8 cellular contexts compared by ENCODE assay signal in genomic region chr3:58433400-58434169, GRCh38. TPM values are rescaled to one million over a fixed set of nuclear protein-coding genes. Genes with fewer than 3 reads are reported as not detected.
DNase-seq lines count a peak whose midpoint lies in the region; ATAC-seq and TF ChIP-seq lines count a peak whose summit lies in the region.

TSS of gene PDHB (minus strand) at chr3:58433832. CDS start at chr3:58433809, 23 bp downstream.

- peak within 1 kb of the TSS; percentile 96 for H2AFZ ChIP-seq in fibroblast of lung (ENCODE audit: low read length)

- H3K9me3 ChIP-seq in DOHH2 (ENCODE audit: control insufficient read depth, insufficient read depth, low read length), result no peaks in the 10 kb centered on the region
- H3K9me3 ChIP-seq in KOPT-K1 (ENCODE audit: insufficient read depth, low read length, poor library complexity, severe bottlenecking), result no peaks in the 10 kb centered on the region
- H3K9me3 ChIP-seq in fibroblast of lung (ENCODE audit: control insufficient read depth, insufficient read depth, low read depth, low read length), result no peaks in the 10 kb centered on the region

- peak within 1 kb of the TSS; percentile 89 for H3K9ac ChIP-seq in fibroblast of lung (ENCODE audit: insufficient read depth, low read length)

- DNase-seq in RPMI8226 (peak; percentile 93), fibroblast of lung (ENCODE audit: low read depth in 2 of 2) (peak; percentile 87)
- peak; percentile 83 to 85 for DNase-seq in activated T-helper 1 cell treated with anti-CD3 and anti-CD28 coated beads, Interleukin-2, amount 50 U/mL, for 16 hours (ENCODE audit: low read depth in 1 of 2, low spot score in 1 of 2)
- DNase-seq in naive thymus-derived CD8-positive, alpha-beta T cell, result peak; percentile 81 to 94 (median 88)
- DNase-seq in stimulated activated naive B cell treated with anti-CD40 and anti-IgM and Interleukin-4, amounts not matched to agents 10 μg/mL and 1 μg/mL and 100 μg/mL, for 72 hours, result peak; percentile 86

- H3K4me3 ChIP-seq in DOHH2 (ENCODE audit: low read length), result peak within 1 kb of the TSS; percentile 98
- H3K4me3 ChIP-seq in fibroblast of lung (replicated peaks in 1 of 4; ENCODE audit: control extremely low read depth in 1 of 4, insufficient read depth in 1 of 4, low read depth in 3 of 4, low read length in 4 of 4), result peak within 1 kb of the TSS; percentile 73 to 96 (median 88)

- H3K4me1 ChIP-seq in DOHH2 (ENCODE audit: control insufficient read depth, low read length) (peaks cover 26% of the 10 kb centered on the region), fibroblast of lung (ENCODE audit: control insufficient read depth, extremely low read depth, insufficient read depth, low read length) (peaks cover 16% of the 10 kb centered on the region)

- H3K9me3 Mint-ChIP-seq in naive thymus-derived CD8-positive, alpha-beta T cell, result no peaks in the 10 kb centered on the region
- H3K9me3 Mint-ChIP-seq in stimulated activated naive B cell treated with anti-CD40 and anti-IgM and Interleukin-4, amounts not matched to agents 10 μg/mL and 1 μg/mL and 100 μg/mL, for 72 hours, result no peaks in the 10 kb centered on the region

- peaks cover 21% of the 10 kb centered on the region for H3F3A ChIP-seq in DOHH2 (ENCODE audit: control insufficient read depth, insufficient read depth)

- POLR2A ChIA-PET in naive thymus-derived CD8-positive, alpha-beta T cell (lab: Charles Lee), result interaction anchor here (0.6 to 3.1 kb wide), 7 partner anchors 10 to 1675 kb away, joined by 3 to 16 read pairs (median 7); partner anchors contain the start of genes HTD2, KCTD6 and RPP14

- peak; percentile 96 for ATAC-seq in GM21825 (IDR thresholded peaks at IDR 0.05; ENCODE audit: unreplicated experiment)
- peak; percentile 94 to 95 for ATAC-seq in naive thymus-derived CD8-positive, alpha-beta T cell
- ATAC-seq in stimulated activated naive B cell treated with anti-CD40 and anti-IgM and Interleukin-4, amounts not matched to agents 10 μg/mL and 1 μg/mL and 100 μg/mL, for 72 hours (replicated peaks), result peak; percentile 94 to 95

- peaks cover 0 to 32% (median 8%) of the 10 kb centered on the region in 3 donors for H3K36me3 Mint-ChIP-seq in naive thymus-derived CD8-positive, alpha-beta T cell
- peaks cover 3 to 15% of the 10 kb centered on the region in 2 donors for H3K36me3 Mint-ChIP-seq in stimulated activated naive B cell treated with anti-CD40 and anti-IgM and Interleukin-4, amounts not matched to agents 10 μg/mL and 1 μg/mL and 100 μg/mL, for 72 hours

- peak within 1 kb of the TSS; percentile 90 to 98 (median 97) for H3K27ac Mint-ChIP-seq in naive thymus-derived CD8-positive, alpha-beta T cell
- H3K27ac Mint-ChIP-seq in stimulated activated naive B cell treated with anti-CD40 and anti-IgM and Interleukin-4, amounts not matched to agents 10 μg/mL and 1 μg/mL and 100 μg/mL, for 72 hours, result peak within 1 kb of the TSS; percentile 96

- no peaks in the 10 kb centered on the region for H3K9me2 ChIP-seq in DOHH2 (replicated peaks; ENCODE audit: control insufficient read depth, low read length)

- peaks cover 3% of the 10 kb centered on the region; the same call in 1 of the 2 replicates for H4K20me1 ChIP-seq in DOHH2 (ENCODE audit: control insufficient read depth, insufficient read depth, low read depth, low read length)
- H4K20me1 ChIP-seq in fibroblast of lung (ENCODE audit: control insufficient read depth, extremely low read depth, insufficient read depth, low read length), result no peaks in the 10 kb centered on the region

- H3K79me2 ChIP-seq in DOHH2 (ENCODE audit: control insufficient read depth, low read length) (peaks cover 26% of the 10 kb centered on the region), fibroblast of lung (ENCODE audit: control insufficient read depth, insufficient read depth, low read length) (peaks cover 20% of the 10 kb centered on the region)

- H3K4me3 Mint-ChIP-seq in naive thymus-derived CD8-positive, alpha-beta T cell, result peak within 1 kb of the TSS; percentile 89 to 96 (median 94)
- H3K4me3 Mint-ChIP-seq in stimulated activated naive B cell treated with anti-CD40 and anti-IgM and Interleukin-4, amounts not matched to agents 10 μg/mL and 1 μg/mL and 100 μg/mL, for 72 hours, result peak within 1 kb of the TSS; percentile 89 to 97

- H3K36me3 ChIP-seq in DOHH2 (ENCODE audit: control insufficient read depth, low read length) (peaks cover 38% of the 10 kb centered on the region), KOPT-K1 (ENCODE audit: insufficient read depth, low read length) (peaks cover 38% of the 10 kb centered on the region), fibroblast of lung (ENCODE audit: control insufficient read depth, insufficient read depth, low read length) (peaks cover 9% of the 10 kb centered on the region)

- no peaks in the 10 kb centered on the region for H3K27me3 Mint-ChIP-seq in naive thymus-derived CD8-positive, alpha-beta T cell
- H3K27me3 Mint-ChIP-seq in stimulated activated naive B cell treated with anti-CD40 and anti-IgM and Interleukin-4, amounts not matched to agents 10 μg/mL and 1 μg/mL and 100 μg/mL, for 72 hours, result no peaks in the 10 kb centered on the region

- peak within 1 kb of the TSS; percentile 58 for H3K27ac ChIP-seq in DOHH2 (ENCODE audit: low read depth, low read length)
- H3K27ac ChIP-seq in KOPT-K1 (ENCODE audit: low read depth, low read length, poor library complexity, severe bottlenecking), result peak within 1 kb of the TSS; percentile 84
- peak within 1 kb of the TSS; percentile 89 for H3K27ac ChIP-seq in fibroblast of lung (ENCODE audit: insufficient read depth, low read length)

- H3K4me1 Mint-ChIP-seq in naive thymus-derived CD8-positive, alpha-beta T cell, result peaks cover 19 to 33% (median 30%) of the 10 kb centered on the region in 4 donors
- peaks cover 11 to 31% of the 10 kb centered on the region in 2 donors for H3K4me1 Mint-ChIP-seq in stimulated activated naive B cell treated with anti-CD40 and anti-IgM and Interleukin-4, amounts not matched to agents 10 μg/mL and 1 μg/mL and 100 μg/mL, for 72 hours

- TF ChIP-seq CTCF in DOHH2 (IDR thresholded peaks at IDR 0.05; ENCODE audit: low read depth, low read length, poor library complexity, severe bottlenecking) (no peak), fibroblast of lung (conservative IDR thresholded peaks at IDR 0.05 in 1 of 2, IDR thresholded peaks at IDR 0.05 in 1 of 2; ENCODE audit: low read depth in 1 of 2, low read length in 2 of 2) (no peak)

- H3K4me2 ChIP-seq in DOHH2 (ENCODE audit: low read length), result peak within 1 kb of the TSS; percentile 93
- H3K4me2 ChIP-seq in fibroblast of lung (ENCODE audit: extremely low read depth, insufficient read depth, low read length), result peak within 1 kb of the TSS; percentile 91

- H3K27me3 ChIP-seq in DOHH2 (ENCODE audit: control insufficient read depth, low read length) (no peaks in the 10 kb centered on the region), fibroblast of lung (ENCODE audit: control insufficient read depth, insufficient read depth, low read length) (no peaks in the 10 kb centered on the region)

RNA-seq across cellular contexts. Expression of gene PDHB, which starts in this region (rescaled TPM):
- 69.3 and 69.9 TPM in 2 replicates for total RNA-seq in fibroblast of lung
- 135 and 201 TPM in 2 replicates for polyA plus RNA-seq in fibroblast of lung
- 106 and 131 TPM in 2 replicates for polyA plus RNA-seq in fibroblast of lung (2012)
- polyA minus RNA-seq in fibroblast of lung (ENCODE audit: low replicate concordance), result 44.5 and 80.8 TPM in 2 replicates
- total RNA-seq in naive thymus-derived CD8-positive, alpha-beta T cell, result 10 to 100 TPM; 60.2 to 66.4 TPM
- polyA plus RNA-seq in naive thymus-derived CD8-positive, alpha-beta T cell, result 100 to 1,000 TPM in 1 of 3 donors, 10 to 100 TPM in 2; 92.2 to 120 (median 95.3) TPM

Comparison
In these comparisons a context has a peak if more than half of its experiments do, and no peak if none do; other contexts are left out.
1. Peak in every context shown above with its lines: DNase-seq, ATAC-seq, H3K4me3 ChIP-seq and H3K27ac ChIP-seq.